7 cellular contexts compared by ENCODE assay signal in the genomic region with DNA sequence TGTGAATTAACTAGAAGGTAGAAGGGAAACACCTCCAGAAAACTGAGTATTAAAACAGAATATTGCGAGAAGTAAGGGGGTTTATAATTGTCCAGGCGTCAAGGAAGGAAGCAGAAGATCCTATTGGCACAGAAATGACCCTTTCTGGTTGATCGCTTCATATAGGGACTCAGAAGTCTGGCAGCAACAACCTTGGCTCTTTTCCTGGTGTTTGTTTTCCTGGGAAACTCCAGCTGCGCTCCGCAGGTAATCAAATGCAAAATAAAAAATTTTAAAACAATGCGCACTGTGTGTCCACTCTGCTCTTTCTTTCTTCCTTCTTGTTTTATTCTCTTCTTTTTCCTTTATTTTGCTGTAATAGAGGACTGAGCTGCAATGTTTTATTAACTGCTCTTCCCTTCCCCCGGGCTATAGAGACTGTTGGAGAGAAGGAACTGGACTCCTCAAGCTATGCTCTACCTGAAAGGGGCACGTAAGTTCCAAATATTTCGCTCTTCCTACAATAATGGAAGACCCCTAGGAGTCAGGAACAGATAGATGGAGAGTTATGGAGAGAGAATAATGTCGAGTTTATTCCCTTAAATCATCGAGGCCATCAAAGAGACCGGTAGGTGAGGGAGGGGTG. TPM values are rescaled to one million over a fixed set of nuclear protein-coding genes. Genes with fewer than 3 reads are reported as not detected.
DNase-seq lines count a peak whose midpoint lies in the region; ATAC-seq and TF ChIP-seq lines count a peak whose summit lies in the region.

No MANE protein-coding gene starts in this region.

- POLR2A ChIA-PET in Panc1 (lab: Charles Lee): no interaction called here

- H3K27ac ChIP-seq in HUES48 (ENCODE audit: low read depth, low read length) (no peak overlapping the region), Panc1 (ENCODE audit: low read length) (no peak overlapping the region)

- TF ChIP-seq CTCF in Panc1 (IDR thresholded peaks at IDR 0.05) (no peak), foreskin fibroblast (IDR thresholded peaks at IDR 0.05; ENCODE audit: low read depth, low read length) (no peak)

- H3K27me3 ChIP-seq in HUES48 (ENCODE audit: control insufficient read depth, insufficient read depth, low read length) (peaks cover 64% of the 10 kb centered on the region), Panc1 (ENCODE audit: control insufficient read depth, insufficient read depth, low read length) (peaks cover 18% of the 10 kb centered on the region)

- no peaks in the 10 kb centered on the region for H3K9me3 ChIP-seq in HUES48 (ENCODE audit: control insufficient read depth, insufficient read depth, low read length)
- no peaks in the 10 kb centered on the region for H3K9me3 ChIP-seq in Panc1 (ENCODE audit: control insufficient read depth, insufficient read depth, low read depth, low read length)

- no peak overlapping the region for H3K9ac ChIP-seq in HUES48 (ENCODE audit: low read depth, low read length)

- H3K4me1 ChIP-seq in HUES48 (ENCODE audit: control insufficient read depth, insufficient read depth, low read length) (0 out of 2 replicates have a peak, but pooled peaks cover 5% of the 10 kb centered on the region), Panc1 (ENCODE audit: control insufficient read depth, insufficient read depth, low read length) (no peaks in the 10 kb centered on the region)

- H3K4me3 ChIP-seq in HUES48 (ENCODE audit: low read depth, low read length) (peak overlapping the region; percentile 86), Panc1 (ENCODE audit: low read depth in 2 of 2, low read length in 2 of 2) (peak overlapping the region; percentile 43 to 57), foreskin fibroblast (ENCODE audit: low read depth in 1 of 2, low read length in 2 of 2) (peak overlapping the region; percentile 51 to 57), skeletal muscle cell (ENCODE audit: low read depth, low read length) (peak overlapping the region; percentile 67)

- DNase-seq in Panc1 (ENCODE audit: low read depth, low spot score) (no peak), foreskin fibroblast (peak in 1 of 2 donors; percentile 18), skeletal muscle cell (ENCODE audit: low read depth) (no peak), SIG-M5 treated with dmso at 0.1 percent for 504 hours (lab: John Stamatoyannopoulos, UW; ENCODE audit: unreplicated experiment) (no peak), cortex of kidney (lab: John Stamatoyannopoulos, UW) (no peak)

- CTCF ChIA-PET in Panc1 (lab: Charles Lee): no interaction called here

- intact Hi-C loops in Panc1 (cut with micrococcal nuclease; ENCODE audit: unreplicated experiment): no loop called here

- no peaks in the 10 kb centered on the region for H3K36me3 ChIP-seq in HUES48 (ENCODE audit: control insufficient read depth, insufficient read depth, low read length)
- no peaks in the 10 kb centered on the region; the same call in 1 of the 2 replicates for H3K36me3 ChIP-seq in Panc1 (ENCODE audit: control insufficient read depth, insufficient read depth, low read length)

- in situ Hi-C loops in Panc1 (cut with HindIII; ENCODE audit: low pct_unique_long_range_greater_than_20kb, low sequenced_read_pairs): no loop called here

- 0 out of 2 replicates have a peak, but pooled peaks have one; percentile 29 for ATAC-seq in Panc1
- no peak for ATAC-seq in HG02870 (IDR thresholded peaks at IDR 0.05; ENCODE audit: unreplicated experiment)

- no TSS peak for BruUV-seq in Panc1 (replicated peaks; lab: Mats Ljungman, UMichigan)

RNA-seq across cellular contexts. Expression of a gene that starts 0.7 kb away (rescaled TPM):
- total RNA-seq in Panc1 (2021; ENCODE audit: unreplicated experiment): 0.13 TPM
- polyA plus RNA-seq in Panc1 (2012; ENCODE audit: insufficient read length): not detected

RNA-seq across cellular contexts. Expression of a gene that starts 25.2 kb away (rescaled TPM):
- 40.8 TPM for total RNA-seq in Panc1 (2021; ENCODE audit: unreplicated experiment)
- 21.4 TPM for polyA plus RNA-seq in Panc1 (2012; ENCODE audit: insufficient read length)

RNA-seq across cellular contexts. Expression of a gene that starts 25.4 kb away (rescaled TPM):
- total RNA-seq in Panc1 (2021; ENCODE audit: unreplicated experiment): 42.3 TPM
- 22.7 TPM for polyA plus RNA-seq in Panc1 (2012; ENCODE audit: insufficient read length)
